ENCODE assay signal across 22 cellular contexts in genomic region chr7:136039577-136040345, GRCh38.
DNase-seq lines count a peak whose midpoint lies in the region; FAIRE-seq and TF ChIP-seq lines count a peak whose summit lies in the region.
"Had no signal": no experiment of that assay in that cellular context is flagged by ENCODE, and none has a peak within 500 bp of the region (broad histone marks: within the 10 kb centered on the region; RNA-seq: fewer than 3 reads in every experiment).

No MANE protein-coding gene starts in this region.

- no peak overlapping the region for H3K14ac ChIP-seq in neuronal stem cell (ENCODE audit: low read length)

- H3K4me2 ChIP-seq in endothelial cell of umbilical vein (ENCODE audit: insufficient read depth, low read length) (peak overlapping the region; percentile 30), parathyroid adenoma (ENCODE audit: low read length) (no peak overlapping the region), neuronal stem cell (ENCODE audit: insufficient read depth, low read length, poor library complexity, severe bottlenecking) (no peak overlapping the region)

- TF ChIP-seq POLR2A in endothelial cell of umbilical vein (IDR thresholded peaks at IDR 0.05; ENCODE audit: low read depth, low read length), result no peak

- H3K79me2 ChIP-seq in endothelial cell of umbilical vein (ENCODE audit: control insufficient read depth, insufficient read depth, low read length) (no peaks in the 10 kb centered on the region), parathyroid adenoma (no peaks in the 10 kb centered on the region)

- H3K9me3 ChIP-seq in endothelial cell of umbilical vein (replicated peaks; ENCODE audit: control insufficient read depth, insufficient read depth, low read length) (no peaks in the 10 kb centered on the region), parathyroid adenoma (ENCODE audit: control insufficient read depth, low read length) (no peaks in the 10 kb centered on the region), neuronal stem cell (replicated peaks in 1 of 2; ENCODE audit: control insufficient read depth in 2 of 2, insufficient read depth in 1 of 2, low read depth in 1 of 2, low read length in 2 of 2) (no peaks in the 10 kb centered on the region)
- H3K9me3 ChIP-seq: spleen had no signal

- BruUV-seq in endothelial cell of umbilical vein (replicated peaks; lab: Mats Ljungman, UMichigan), result no TSS peak

- H3K27ac ChIP-seq in endothelial cell of umbilical vein (ENCODE audit: insufficient read depth, low read depth, low read length) (no peak overlapping the region), parathyroid adenoma (no peak overlapping the region), neuronal stem cell (replicated peaks; ENCODE audit: low read length) (no peak overlapping the region), coronary artery (no peak overlapping the region)

- H2BK15ac ChIP-seq in neuronal stem cell (ENCODE audit: low read length), result no peak overlapping the region

- FAIRE-seq in endothelial cell of umbilical vein (lab: Jason Lieb, UNC), result peak; percentile 74
- FAIRE-seq: D721Med had no signal

- no peak overlapping the region for H3K4me3 Mint-ChIP-seq in activated T-helper 2 cell treated with anti-CD3 and anti-CD28 coated beads, Interferon-gamma antibody, Interleukin-2, Interleukin-4, amounts not matched to agents 10 μg/mL and 5 μg/mL and 100 μg/mL, durations not matched to agents 14 hours and 24 hours and 36 hours (ENCODE audit: low read depth)
- H3K4me3 Mint-ChIP-seq: activated CD4-positive, alpha-beta memory T cell treated with anti-CD3 and anti-CD28 coated beads for 36 hours; CD14-positive monocyte; central memory CD8-positive, alpha-beta T cell; memory B cell; stimulated activated memory B cell treated with anti-CD40 and anti-IgM and Interleukin-4, amounts not matched to agents 10 μg/mL and 1 μg/mL and 100 μg/mL, for 72 hours had no signal

- POLR2A ChIA-PET in endothelial cell of umbilical vein (lab: Charles Lee), result no interaction called here

- no peak overlapping the region for H3K27ac Mint-ChIP-seq in activated T-helper 2 cell treated with anti-CD3 and anti-CD28 coated beads, Interferon-gamma antibody, Interleukin-2, Interleukin-4, amounts not matched to agents 10 μg/mL and 5 μg/mL and 100 μg/mL, durations not matched to agents 14 hours and 24 hours and 36 hours
- H3K27ac Mint-ChIP-seq: activated CD4-positive, alpha-beta memory T cell treated with anti-CD3 and anti-CD28 coated beads for 36 hours; CD14-positive monocyte; memory B cell; stimulated activated memory B cell treated with anti-CD40 and anti-IgM and Interleukin-4, amounts not matched to agents 10 μg/mL and 1 μg/mL and 100 μg/mL, for 72 hours had no signal

- H3K4me3 ChIP-seq in endothelial cell of umbilical vein (replicated peaks in 1 of 3; ENCODE audit: insufficient read depth in 1 of 3, low read depth in 1 of 3, low read length in 3 of 3) (no peak overlapping the region), parathyroid adenoma (ENCODE audit: low read depth, low read length) (no peak overlapping the region), neuronal stem cell (ENCODE audit: low read length in 2 of 2) (no peak overlapping the region), coronary artery (no peak overlapping the region)
- H3K4me3 ChIP-seq: spleen had no signal

- H4K8ac ChIP-seq in neuronal stem cell (ENCODE audit: low read depth, low read length), result no peak overlapping the region

- H3K18ac ChIP-seq in neuronal stem cell (ENCODE audit: low read length), result no peak overlapping the region

- DNase-seq in COR-L47 (lab: John Stamatoyannopoulos, UW), result peak; percentile 48
- peak; percentile 25 for DNase-seq in NCI-H146 (lab: John Stamatoyannopoulos, UW)
- DNase-seq in endothelial cell of umbilical vein (ENCODE audit: low read depth, low spot score), result peak; percentile 55
- no peak for DNase-seq in activated T-helper 2 cell treated with anti-CD3 and anti-CD28 coated beads, Interferon-gamma antibody, Interleukin-2, Interleukin-4, amounts not matched to agents 10 μg/mL and 5 μg/mL and 100 μg/mL, durations not matched to agents 14 hours and 24 hours and 36 hours (ENCODE audit: low spot score)
- no peak for DNase-seq in neuronal stem cell (ENCODE audit: low spot score)
- DNase-seq in coronary artery (ENCODE audit: low spot score), result no peak
- DNase-seq: activated CD4-positive, alpha-beta memory T cell treated with anti-CD3 and anti-CD28 coated beads for 36 hours; activated CD8-positive, alpha-beta memory T cell treated with anti-CD3 and anti-CD28 coated beads, Interleukin-2, amount 50 U/mL, for 48 hours; activated effector memory CD4-positive, alpha-beta T cell treated with Interleukin-2 at 50 U/mL for 16 hours; GDM1; KBM-7; NCI-H2029 treated with DMSO at 0.1 percent for 48 hours; nucleus accumbens; SIG-M5; spleen; stimulated activated CD4-positive, alpha-beta T cell treated with anti-CD3 and anti-CD28 coated beads, Interleukin-4, amount 100 ng/mL, for 1 hour had no signal

- H3K4ac ChIP-seq in neuronal stem cell (ENCODE audit: low read length), result no peak overlapping the region

- CTCF ChIA-PET in endothelial cell of umbilical vein (lab: Charles Lee), result no interaction called here

- H3K36me3 ChIP-seq in endothelial cell of umbilical vein (ENCODE audit: control insufficient read depth in 2 of 2, extremely low read depth in 1 of 2, insufficient read depth in 2 of 2, low read length in 2 of 2) (no peaks in the 10 kb centered on the region), parathyroid adenoma (ENCODE audit: control insufficient read depth, insufficient read depth, low read length) (no peaks in the 10 kb centered on the region), neuronal stem cell (replicated peaks in 1 of 2; ENCODE audit: control insufficient read depth in 2 of 2, insufficient read depth in 2 of 2, low read length in 2 of 2) (no peaks in the 10 kb centered on the region)
- H3K36me3 ChIP-seq: spleen had no signal

- no peak overlapping the region for H3K23ac ChIP-seq in neuronal stem cell (ENCODE audit: low read depth, low read length, poor library complexity)

- H4K91ac ChIP-seq in neuronal stem cell (ENCODE audit: low read depth, low read length, poor library complexity), result no peak overlapping the region

- no peak for TF ChIP-seq CTCF in endothelial cell of umbilical vein (IDR thresholded peaks at IDR 0.05; ENCODE audit: extremely low read depth in 1 of 2, insufficient read depth in 1 of 2, low read depth in 1 of 2, low read length in 2 of 2)
- TF ChIP-seq CTCF in parathyroid adenoma (IDR thresholded peaks at IDR 0.05), result no peak
- no peak for TF ChIP-seq CTCF in coronary artery (IDR thresholded peaks at IDR 0.05)

- H4K20me1 ChIP-seq in endothelial cell of umbilical vein (replicated peaks; ENCODE audit: control insufficient read depth, extremely low read depth, insufficient read depth, low read length), result no peaks in the 10 kb centered on the region

- H3K27me3 ChIP-seq in endothelial cell of umbilical vein (ENCODE audit: control insufficient read depth in 2 of 2, insufficient read depth in 2 of 2, low read length in 2 of 2) (no peaks in the 10 kb centered on the region), parathyroid adenoma (ENCODE audit: control insufficient read depth, insufficient read depth, low read length) (no peaks in the 10 kb centered on the region), neuronal stem cell (ENCODE audit: control insufficient read depth in 3 of 3, insufficient read depth in 3 of 3, low read depth in 1 of 3, low read length in 3 of 3) (no peaks in the 10 kb centered on the region)
- H3K27me3 ChIP-seq: spleen had no signal

- no peak overlapping the region for H2BK12ac ChIP-seq in neuronal stem cell (ENCODE audit: low read length)

- intact Hi-C loops in endothelial cell of umbilical vein (cut with micrococcal nuclease), result no loop called here
- intact Hi-C loops in activated T-helper 2 cell treated with anti-CD3 and anti-CD28 coated beads, Interferon-gamma antibody, Interleukin-2, Interleukin-4, amounts not matched to agents 10 μg/mL and 5 μg/mL and 100 μg/mL, durations not matched to agents 14 hours and 24 hours and 36 hours (cut with micrococcal nuclease), result no loop called here

- H3K4me1 Mint-ChIP-seq in activated T-helper 2 cell treated with anti-CD3 and anti-CD28 coated beads, Interferon-gamma antibody, Interleukin-2, Interleukin-4, amounts not matched to agents 10 μg/mL and 5 μg/mL and 100 μg/mL, durations not matched to agents 14 hours and 24 hours and 36 hours (ENCODE audit: low read depth), result no peaks in the 10 kb centered on the region

- dilution Hi-C loops in endothelial cell of umbilical vein (cut with MboI; ENCODE audit: extremely low pct_ligation_motif_present, low sequenced_read_pairs), result no loop called here

- H3K9me1 ChIP-seq in endothelial cell of umbilical vein (replicated peaks; ENCODE audit: control insufficient read depth, extremely low read depth, insufficient read depth, low read length), result no peaks in the 10 kb centered on the region

- no CpG with 5 or more reads among the region's 5 CpGs for WGBS in neuronal stem cell (ENCODE audit: extremely low coverage in 2 of 2, insufficient read length in 2 of 2, insufficient replicate concordance in 1 of 2), 2 donors

- H2AFZ ChIP-seq in endothelial cell of umbilical vein (ENCODE audit: low read depth, low read length) (peak overlapping the region; percentile 77), parathyroid adenoma (peak overlapping the region; percentile 40), neuronal stem cell (ENCODE audit: low read length) (no peak overlapping the region)

- H3K9ac ChIP-seq in endothelial cell of umbilical vein (replicated peaks; ENCODE audit: extremely low read depth, insufficient read depth, low read length), result no peak overlapping the region
- no peak overlapping the region for H3K9ac ChIP-seq in parathyroid adenoma
- H3K9ac ChIP-seq in neuronal stem cell (ENCODE audit: low read depth, low read length, poor library complexity), result no peak overlapping the region

- H2BK120ac ChIP-seq in neuronal stem cell (ENCODE audit: low read depth, low read length), result no peak overlapping the region

- no peaks in the 10 kb centered on the region for H3K79me1 ChIP-seq in neuronal stem cell (ENCODE audit: low read depth, low read length)

- H2AK5ac ChIP-seq in neuronal stem cell (ENCODE audit: low read depth, low read length), result no peak overlapping the region

- H3K36me3 Mint-ChIP-seq in activated T-helper 2 cell treated with anti-CD3 and anti-CD28 coated beads, Interferon-gamma antibody, Interleukin-2, Interleukin-4, amounts not matched to agents 10 μg/mL and 5 μg/mL and 100 μg/mL, durations not matched to agents 14 hours and 24 hours and 36 hours (ENCODE audit: low read depth), result no peaks in the 10 kb centered on the region
- H3K36me3 Mint-ChIP-seq: CD14-positive monocyte had no signal

- no peaks in the 10 kb centered on the region for H3K27me3 Mint-ChIP-seq in activated T-helper 2 cell treated with anti-CD3 and anti-CD28 coated beads, Interferon-gamma antibody, Interleukin-2, Interleukin-4, amounts not matched to agents 10 μg/mL and 5 μg/mL and 100 μg/mL, durations not matched to agents 14 hours and 24 hours and 36 hours (ENCODE audit: low read depth)
- H3K27me3 Mint-ChIP-seq: activated CD4-positive, alpha-beta memory T cell treated with anti-CD3 and anti-CD28 coated beads for 36 hours; central memory CD8-positive, alpha-beta T cell; memory B cell; stimulated activated memory B cell treated with anti-CD40 and anti-IgM and Interleukin-4, amounts not matched to agents 10 μg/mL and 1 μg/mL and 100 μg/mL, for 72 hours had no signal

- H3K4me1 ChIP-seq in endothelial cell of umbilical vein (ENCODE audit: control insufficient read depth, extremely low read depth, insufficient read depth, low read length) (peaks cover 6% of the 10 kb centered on the region), parathyroid adenoma (no peaks in the 10 kb centered on the region), neuronal stem cell (ENCODE audit: control insufficient read depth in 2 of 2, insufficient read depth in 1 of 2, low read depth in 1 of 2, low read length in 2 of 2) (peaks cover 0 to 4% of the 10 kb centered on the region in 2 donors)

- H2BK5ac ChIP-seq in neuronal stem cell (ENCODE audit: low read length), result no peak overlapping the region

- H3K9me3 Mint-ChIP-seq in activated T-helper 2 cell treated with anti-CD3 and anti-CD28 coated beads, Interferon-gamma antibody, Interleukin-2, Interleukin-4, amounts not matched to agents 10 μg/mL and 5 μg/mL and 100 μg/mL, durations not matched to agents 14 hours and 24 hours and 36 hours, result peaks cover 4% of the 10 kb centered on the region
- H3K9me3 Mint-ChIP-seq: activated CD4-positive, alpha-beta memory T cell treated with anti-CD3 and anti-CD28 coated beads for 36 hours; central memory CD8-positive, alpha-beta T cell; memory B cell; stimulated activated memory B cell treated with anti-CD40 and anti-IgM and Interleukin-4, amounts not matched to agents 10 μg/mL and 1 μg/mL and 100 μg/mL, for 72 hours had no signal

Comparison
In these comparisons a context has a peak if more than half of its experiments do, and no peak if none do; other contexts are left out.
1. DNase-seq: peak in COR-L47 (single experiment), NCI-H146 (single experiment) and endothelial cell of umbilical vein (single experiment); none in activated T-helper 2 cell treated with anti-CD3 and anti-CD28 coated beads, Interferon-gamma antibody, Interleukin-2, Interleukin-4, amounts not matched to agents 10 μg/mL and 5 μg/mL and 100 μg/mL, durations not matched to agents 14 hours and 24 hours and 36 hours (single experiment), neuronal stem cell (single experiment) and coronary artery (single experiment).